27 cellular contexts compared by ENCODE assay signal in the genomic region with DNA sequence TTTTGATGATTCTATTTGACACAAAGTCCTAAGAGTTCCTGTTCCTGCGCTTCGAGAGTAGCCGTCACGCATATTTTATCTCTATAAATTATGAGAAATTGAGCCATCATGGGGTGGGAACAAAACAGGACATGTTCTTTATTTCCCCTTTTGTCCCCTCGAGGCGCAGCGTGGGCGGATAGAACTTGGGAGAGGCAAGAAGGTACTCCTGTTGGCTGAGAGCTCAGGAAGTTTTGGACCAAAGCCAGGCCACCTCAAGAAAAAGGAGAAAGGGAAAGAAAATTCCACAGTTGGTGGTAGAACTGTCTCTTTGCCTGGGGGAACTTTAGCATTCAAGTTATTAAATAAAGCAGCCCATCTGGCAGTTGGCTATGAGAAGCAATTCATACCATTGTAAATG.
"Had no signal": no experiment of that assay in that cellular context is flagged by ENCODE, and none has a peak within 500 bp of the region (broad histone marks: within the 10 kb centered on the region; RNA-seq: fewer than 3 reads in every experiment).

No MANE protein-coding gene starts in this region.

- H3K36me3 Mint-ChIP-seq: activated naive CD8-positive, alpha-beta T cell treated with anti-CD3 and anti-CD28 coated beads, Interleukin-2, amount 10 ng/mL, durations not matched to agents 7 days and 5 days had no signal

- H3K4me1 ChIP-seq: esophagus muscularis mucosa, heart right ventricle, left ventricle myocardium inferior, right atrium auricular region, thyroid gland, uterus had no signal

- H3K4me3 Mint-ChIP-seq: activated CD4-positive, alpha-beta T cell treated with anti-CD3 and anti-CD28 coated beads, Interleukin-2, amount 10 ng/mL, durations not matched to agents 24 days and 14 days; activated CD8-positive, alpha-beta T cell treated with anti-CD3 and anti-CD28 coated beads for 36 hours; activated naive CD8-positive, alpha-beta T cell treated with anti-CD3 and anti-CD28 coated beads, Interleukin-2, amount 10 ng/mL, durations not matched to agents 7 days and 5 days; activated T-cell treated with anti-CD3 and anti-CD28 coated beads, Interleukin-2, amount 50 U/mL, for 24 hours; naive B cell; neural crest cell had no signal

- DNase-seq: activated CD4-positive, alpha-beta T cell treated with anti-CD3 and anti-CD28 coated beads, Interleukin-2, amount 10 ng/mL, durations not matched to agents 24 days and 14 days; activated CD4-positive, CD25-positive, alpha-beta regulatory T cell; activated CD8-positive, alpha-beta T cell treated with anti-CD3 and anti-CD28 coated beads for 36 hours; activated naive CD4-positive, alpha-beta T cell treated with Interleukin-2 at 50 U/mL for 16 hours; activated naive CD8-positive, alpha-beta T cell treated with anti-CD3 and anti-CD28 coated beads, Interleukin-2, amount 10 ng/mL, durations not matched to agents 7 days and 5 days; activated T-cell treated with anti-CD3 and anti-CD28 coated beads, Interleukin-2, amount 50 U/mL, for 24 hours; cerebellar nuclear complex; cortex of kidney; effector CD4-positive, alpha-beta T cell; heart right ventricle; kidney glomerular epithelial cell; left ventricle myocardium inferior; mesenchymal stem cell; mucosa of descending colon; naive B cell; stimulated activated CD4-positive, alpha-beta T cell treated with anti-CD3 and anti-CD28 coated beads, Interleukin-12 subunit alpha, Interleukin-12 subunit beta, amount 100 ng/mL, for 4 hours; stimulated activated CD4-positive, alpha-beta T cell treated with anti-CD3 and anti-CD28 coated beads, Interleukin-1b, Interleukin-23, amount 100 ng/mL, for 48 hours; stimulated activated CD8-positive, alpha-beta memory T cell treated with anti-CD3 and anti-CD28 coated beads, Interleukin-4, amount 100 ng/mL, for 48 hours; stimulated activated naive CD4-positive, alpha-beta T cell treated with Interleukin-2 at 50 U/mL for 16 hours; T-helper 9 cell; thyroid gland; uterus had no signal

- H3K27ac ChIP-seq: esophagus muscularis mucosa, heart right ventricle, left ventricle myocardium inferior, right atrium auricular region, thyroid gland, uterus had no signal

- H3K27me3 Mint-ChIP-seq: activated CD4-positive, alpha-beta T cell treated with anti-CD3 and anti-CD28 coated beads, Interleukin-2, amount 10 ng/mL, durations not matched to agents 24 days and 14 days; activated CD8-positive, alpha-beta T cell treated with anti-CD3 and anti-CD28 coated beads for 36 hours; activated naive CD8-positive, alpha-beta T cell treated with anti-CD3 and anti-CD28 coated beads, Interleukin-2, amount 10 ng/mL, durations not matched to agents 7 days and 5 days; naive B cell; progenitor cell of endocrine pancreas had no signal

- H3K4me3 ChIP-seq: esophagus muscularis mucosa, heart right ventricle, left ventricle myocardium inferior, mucosa of descending colon, right atrium auricular region, thyroid gland, uterus had no signal

- H3K9me3 ChIP-seq: mucosa of descending colon, thyroid gland, uterus had no signal

- H3K4me1 Mint-ChIP-seq: activated CD4-positive, alpha-beta T cell treated with anti-CD3 and anti-CD28 coated beads, Interleukin-2, amount 10 ng/mL, durations not matched to agents 24 days and 14 days; activated naive CD8-positive, alpha-beta T cell treated with anti-CD3 and anti-CD28 coated beads, Interleukin-2, amount 10 ng/mL, durations not matched to agents 7 days and 5 days; naive B cell; neural crest cell had no signal

- ATAC-seq: activated CD8-positive, alpha-beta T cell treated with anti-CD3 and anti-CD28 coated beads for 36 hours; heart right ventricle; mucosa of descending colon had no signal

- H3K36me3 ChIP-seq: esophagus muscularis mucosa, heart right ventricle, left ventricle myocardium inferior, right atrium auricular region, thyroid gland, uterus had no signal

- H3K27me3 ChIP-seq: heart right ventricle, right atrium auricular region, thyroid gland, uterus had no signal

- H3K27ac Mint-ChIP-seq: activated CD4-positive, alpha-beta T cell treated with anti-CD3 and anti-CD28 coated beads, Interleukin-2, amount 10 ng/mL, durations not matched to agents 24 days and 14 days; activated CD8-positive, alpha-beta T cell treated with anti-CD3 and anti-CD28 coated beads for 36 hours; activated naive CD8-positive, alpha-beta T cell treated with anti-CD3 and anti-CD28 coated beads, Interleukin-2, amount 10 ng/mL, durations not matched to agents 7 days and 5 days; activated T-cell treated with anti-CD3 and anti-CD28 coated beads, Interleukin-2, amount 50 U/mL, for 24 hours; activated T-helper 2 cell treated with anti-CD3 and anti-CD28 coated beads, Interferon-gamma antibody, Interleukin-2, Interleukin-4, amounts not matched to agents 10 μg/mL and 5 μg/mL and 100 μg/mL, durations not matched to agents 14 hours and 24 hours and 36 hours; naive B cell; progenitor cell of endocrine pancreas had no signal
